4 cellular contexts compared by ENCODE assay signal in genomic region chr11:62197400-62197799, GRCh38. TPM values are rescaled to one million over a fixed set of nuclear protein-coding genes. Genes with fewer than 3 reads are reported as not detected.
"Had no signal": no experiment of that assay in that cellular context is flagged by ENCODE, and none has a peak within 500 bp of the region (broad histone marks: within the 10 kb centered on the region; RNA-seq: fewer than 3 reads in every experiment).

No MANE protein-coding gene starts in this region.

RNA-seq across cellular contexts. Expression of gene SCGB1D1, which starts 7.4 kb away (rescaled TPM):
- total RNA-seq: LHCN-M2, M059J, MCF 10A, NCI-H460 had no signal

RNA-seq across cellular contexts. Expression of gene SCGB2A1, which starts 11.1 kb away (rescaled TPM):
- total RNA-seq: LHCN-M2, M059J, MCF 10A, NCI-H460 had no signal

RNA-seq across cellular contexts. Expression of gene SCGB1D2, which starts 44.6 kb away (rescaled TPM):
- total RNA-seq: LHCN-M2, M059J, MCF 10A, NCI-H460 had no signal
